Comparison of ENCODE assay signal across 12 cellular contexts in genomic region chr6:39821739-39822532, GRCh38. TPM values are rescaled to one million over a fixed set of nuclear protein-coding genes. Genes with fewer than 3 reads are reported as not detected.
DNase-seq lines count a peak whose midpoint lies in the region; ATAC-seq and TF ChIP-seq lines count a peak whose summit lies in the region.
"Had no signal": no experiment of that assay in that cellular context is flagged by ENCODE, and none has a peak within 500 bp of the region (broad histone marks: within the 10 kb centered on the region; RNA-seq: fewer than 3 reads in every experiment).

No MANE protein-coding gene starts in this region.

- H3K79me2 ChIP-seq in Karpas-422 (ENCODE audit: low read length), result no peaks in the 10 kb centered on the region

- no peak overlapping the region for H3K9ac ChIP-seq in Karpas-422 (ENCODE audit: low read length)

- H3K9me2 ChIP-seq in Karpas-422 (replicated peaks; ENCODE audit: insufficient read depth, low read length), result no peaks in the 10 kb centered on the region

- intact Hi-C loops in Right ventricle myocardium superior (cut with DNase I), result no loop called here
- intact Hi-C loops in thyroid gland (cut with DNase I), result no loop called here

- H3K4me1 Mint-ChIP-seq in neural crest cell, result peaks cover 46% of the 10 kb centered on the region
- H3K4me1 Mint-ChIP-seq: activated T-helper 17 cell treated with anti-CD3 and anti-CD28 coated beads, Interleukin-2, amount 50 U/mL, for 72 hours had no signal

- H2AFZ ChIP-seq in Karpas-422 (ENCODE audit: low read length), result no peak overlapping the region
- H2AFZ ChIP-seq: PC-9 had no signal

- H3K27ac Mint-ChIP-seq in neural crest cell (ENCODE audit: unreplicated experiment), result peak overlapping the region; percentile 96
- H3K27ac Mint-ChIP-seq: activated T-helper 17 cell treated with anti-CD3 and anti-CD28 coated beads, Interleukin-2, amount 50 U/mL, for 72 hours had no signal

- H4K20me1 ChIP-seq in Karpas-422 (ENCODE audit: insufficient read depth, low read depth, low read length), result no peaks in the 10 kb centered on the region

- H3K27ac ChIP-seq in thyroid gland (peak overlapping the region; percentile 54 to 67 (median 62)), Karpas-422 (ENCODE audit: low read length) (no peak overlapping the region)
- H3K27ac ChIP-seq: HL-60, PC-9 had no signal

- TF ChIP-seq CTCF in neural crest cell (conservative IDR thresholded peaks at IDR 0.05) (no peak), thyroid gland (IDR thresholded peaks at IDR 0.05) (no peak)

- no peaks in the 10 kb centered on the region for H3K36me3 Mint-ChIP-seq in neural crest cell (ENCODE audit: low read depth)

- H3K9me3 ChIP-seq in thyroid gland (no peaks in the 10 kb centered on the region), Karpas-422 (ENCODE audit: low read length) (no peaks in the 10 kb centered on the region)

- no peaks in the 10 kb centered on the region for H3K9me3 Mint-ChIP-seq in neural crest cell
- H3K9me3 Mint-ChIP-seq: activated T-helper 17 cell treated with anti-CD3 and anti-CD28 coated beads, Interleukin-2, amount 50 U/mL, for 72 hours had no signal

- H3K4me3 Mint-ChIP-seq in neural crest cell, result peak overlapping the region; percentile 25
- H3K4me3 Mint-ChIP-seq: activated T-helper 17 cell treated with anti-CD3 and anti-CD28 coated beads, Interleukin-2, amount 50 U/mL, for 72 hours had no signal

- DNase-seq in amygdala (lab: John Stamatoyannopoulos, UW) (peak in 54 of 56 donors; percentile 27 to 94 (median 70)), Right ventricle myocardium superior (peak; percentile 84), neural crest cell (ENCODE audit: low read depth, low spot score) (peak; percentile 29), thyroid gland (no peak), Karpas-422 (no peak), MV-4-11 (lab: John Stamatoyannopoulos, UW) (no peak)
- DNase-seq: NCI-H187 treated with DMSO at 0.1 percent for 48 hours, PC-9 had no signal

- H3K4me1 ChIP-seq in thyroid gland (peaks cover 9 to 27% of the 10 kb centered on the region in 2 donors), Karpas-422 (ENCODE audit: low read length) (no peaks in the 10 kb centered on the region)

- no peaks in the 10 kb centered on the region for H3K27me3 ChIP-seq in thyroid gland
- no peaks in the 10 kb centered on the region for H3K27me3 ChIP-seq in Karpas-422 (ENCODE audit: low read length)

- ATAC-seq in Right ventricle myocardium superior (ENCODE audit: poor library complexity) (peak; percentile 63), GM19467 (IDR thresholded peaks at IDR 0.05; ENCODE audit: unreplicated experiment) (no peak), GM21528 (IDR thresholded peaks at IDR 0.05; ENCODE audit: low FRiP score, unreplicated experiment) (no peak)
- ATAC-seq: activated T-helper 17 cell treated with anti-CD3 and anti-CD28 coated beads, Interleukin-2, amount 50 U/mL, for 72 hours had no signal

- no peaks in the 10 kb centered on the region for H3K36me3 ChIP-seq in thyroid gland
- no peaks in the 10 kb centered on the region for H3K36me3 ChIP-seq in Karpas-422 (ENCODE audit: insufficient read depth, low read length)

- TF ChIP-seq POLR2A in thyroid gland (IDR thresholded peaks at IDR 0.05), result no peak

- no peak overlapping the region for H3K4me2 ChIP-seq in Karpas-422 (ENCODE audit: low read depth, low read length, poor library complexity, severe bottlenecking)
- H3K4me2 ChIP-seq: PC-9 had no signal

- no peaks in the 10 kb centered on the region for H3K27me3 Mint-ChIP-seq in neural crest cell (ENCODE audit: low read depth)
- H3K27me3 Mint-ChIP-seq: activated T-helper 17 cell treated with anti-CD3 and anti-CD28 coated beads, Interleukin-2, amount 50 U/mL, for 72 hours had no signal

- whole genome bisulfite sequencing in thyroid gland, 2 donors, result 69 to 83% methylated on average over 8 of the region's 8 CpGs

- no peak overlapping the region for H3K4me3 ChIP-seq in thyroid gland (replicated peaks in 1 of 3)
- H3K4me3 ChIP-seq in Karpas-422 (ENCODE audit: low read length), result no peak overlapping the region
- H3K4me3 ChIP-seq: PC-9 had no signal

RNA-seq across cellular contexts. Expression of gene DAAM2, which starts 29.8 kb away (rescaled TPM):
- total RNA-seq in Right ventricle myocardium superior (13.0 TPM), neural crest cell (17.6 and 18.2 TPM in 2 replicates), thyroid gland (10 to 100 TPM; 17.8 to 37.0 (median 23.8) TPM)
- not detected in 2 replicates for total RNA-seq in Karpas-422 (2014; rRNA removed; shearing (Covaris generic); ENCODE audit: low replicate concordance)
- total RNA-seq: activated T-helper 17 cell treated with anti-CD3 and anti-CD28 coated beads, Interleukin-2, amount 50 U/mL, for 72 hours; PC-9 had no signal

Comparison
In these comparisons a context has a peak if more than half of its experiments do, and no peak if none do; other contexts are left out.
1. DNase-seq: peak in amygdala (54 of 56), Right ventricle myocardium superior (single experiment) and neural crest cell (single experiment); none in thyroid gland (0 of 2), Karpas-422 (single experiment) and MV-4-11 (single experiment).
2. RNA of gene DAAM2, which starts 29.8 kb away (total RNA-seq): 17.8 to 37.0 TPM in thyroid gland, 17.6 to 18.2 TPM in neural crest cell and 13.0 TPM in Right ventricle myocardium superior (single experiment); not detected in Karpas-422; every median in the first group is over 10 times any median in the second.